ENCODE assay signal across 10 cellular contexts in the genomic region with DNA sequence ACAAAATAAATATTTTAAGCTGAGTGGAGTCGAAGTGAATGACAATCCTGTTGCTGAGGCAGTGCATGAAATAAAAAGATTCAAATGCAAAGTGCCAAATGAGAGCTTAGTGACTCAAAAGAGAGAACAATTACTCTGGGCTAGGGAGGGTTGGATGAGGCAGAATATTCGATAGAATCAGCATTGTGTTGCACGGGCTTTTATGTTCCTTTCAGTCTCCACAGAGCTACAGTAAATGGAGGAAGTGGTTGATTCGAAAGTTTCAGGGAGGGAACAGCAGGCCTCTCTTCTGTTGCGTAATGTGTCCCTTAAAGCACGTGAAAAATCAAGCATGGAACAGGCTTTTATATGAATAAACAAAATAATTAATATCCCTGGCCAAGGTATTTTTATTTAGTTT.
DNase-seq lines count a peak whose midpoint lies in the region; ATAC-seq lines count a peak whose summit lies in the region.
"Had no signal": no experiment of that assay in that cellular context is flagged by ENCODE, and none has a peak within 500 bp of the region (broad histone marks: within the 10 kb centered on the region; RNA-seq: fewer than 3 reads in every experiment).

No MANE protein-coding gene starts in this region.

- intact Hi-C loops in activated CD4-positive, alpha-beta T cell treated with anti-CD3 and anti-CD28 coated beads for 36 hours (cut with DNase I, micrococcal nuclease): loop anchor here in 1 of 2 experiments (2.0 kb wide), 1 partner anchor 102 kb away; no protein-coding TSS in a partner anchor
- intact Hi-C loops in naive thymus-derived CD4-positive, alpha-beta T cell (cut with micrococcal nuclease): no loop called here

- H3K4me3 ChIP-seq in Jurkat, Clone E6-1 (ENCODE audit: low read length): no peak overlapping the region
- no peak overlapping the region for H3K4me3 ChIP-seq in naive thymus-derived CD4-positive, alpha-beta T cell (ENCODE audit: low read length)
- no peak overlapping the region for H3K4me3 ChIP-seq in SJCRH30
- H3K4me3 ChIP-seq: heart left ventricle, ovary had no signal

- H3K27ac Mint-ChIP-seq in activated CD4-positive, alpha-beta T cell treated with anti-CD3 and anti-CD28 coated beads for 36 hours: peak overlapping the region; percentile 28
- H3K27ac Mint-ChIP-seq in naive thymus-derived CD4-positive, alpha-beta T cell: peak overlapping the region in 8 of 9 donors; percentile 3 to 55 (median 12)

- POLR2A ChIA-PET in activated CD4-positive, alpha-beta T cell treated with anti-CD3 and anti-CD28 coated beads for 36 hours (lab: Charles Lee): interaction anchor here (0.8 kb wide), 1 partner anchor 818 kb away, joined by 3 read pairs; no protein-coding TSS in a partner anchor
- POLR2A ChIA-PET in naive thymus-derived CD4-positive, alpha-beta T cell (lab: Charles Lee): no interaction called here

- no peaks in the 10 kb centered on the region for H3K27me3 ChIP-seq in naive thymus-derived CD4-positive, alpha-beta T cell (ENCODE audit: control insufficient read depth in 2 of 2, insufficient read depth in 2 of 2, low read length in 2 of 2)
- no peaks in the 10 kb centered on the region for H3K27me3 ChIP-seq in SJCRH30
- H3K27me3 ChIP-seq: heart left ventricle, ovary had no signal

- no peak overlapping the region for H3K4me3 Mint-ChIP-seq in activated CD4-positive, alpha-beta T cell treated with anti-CD3 and anti-CD28 coated beads for 36 hours
- peak overlapping the region in 6 of 10 donors; percentile 1 to 53 (median 15) for H3K4me3 Mint-ChIP-seq in naive thymus-derived CD4-positive, alpha-beta T cell

- no peaks in the 10 kb centered on the region for H3K36me3 Mint-ChIP-seq in activated CD4-positive, alpha-beta T cell treated with anti-CD3 and anti-CD28 coated beads for 36 hours (ENCODE audit: low read depth)
- H3K36me3 Mint-ChIP-seq in naive thymus-derived CD4-positive, alpha-beta T cell: no peaks in the 10 kb centered on the region

- no peaks in the 10 kb centered on the region for H3K9me3 Mint-ChIP-seq in activated CD4-positive, alpha-beta T cell treated with anti-CD3 and anti-CD28 coated beads for 36 hours (ENCODE audit: low read depth)
- peaks cover 0 to 5% (median 0%) of the 10 kb centered on the region in 11 donors for H3K9me3 Mint-ChIP-seq in naive thymus-derived CD4-positive, alpha-beta T cell

- H3K36me3 ChIP-seq in naive thymus-derived CD4-positive, alpha-beta T cell (ENCODE audit: control insufficient read depth in 2 of 3, insufficient read depth in 3 of 3, low read length in 3 of 3): no peaks in the 10 kb centered on the region
- no peaks in the 10 kb centered on the region for H3K36me3 ChIP-seq in SJCRH30
- H3K36me3 ChIP-seq: heart left ventricle, ovary had no signal

- peaks cover 0 to 7% of the 10 kb centered on the region in 2 donors for H3K4me1 ChIP-seq in naive thymus-derived CD4-positive, alpha-beta T cell (ENCODE audit: control insufficient read depth in 2 of 2, insufficient read depth in 2 of 2, low read length in 2 of 2)
- H3K4me1 ChIP-seq in SJCRH30: no peaks in the 10 kb centered on the region

- peak; percentile 96 for ATAC-seq in activated CD4-positive, alpha-beta T cell treated with anti-CD3 and anti-CD28 coated beads for 36 hours
- peak; percentile 92 for ATAC-seq in HG02571 (IDR thresholded peaks at IDR 0.05; ENCODE audit: unreplicated experiment)
- peak; percentile 69 for ATAC-seq in naive thymus-derived CD4-positive, alpha-beta T cell
- ATAC-seq: heart left ventricle had no signal

- H3K9me3 ChIP-seq in naive thymus-derived CD4-positive, alpha-beta T cell (ENCODE audit: control insufficient read depth in 2 of 3, low read length in 3 of 3): no peaks in the 10 kb centered on the region
- no peaks in the 10 kb centered on the region for H3K9me3 ChIP-seq in SJCRH30 (replicated peaks)
- H3K9me3 ChIP-seq: heart left ventricle, ovary had no signal

- CTCF ChIA-PET in activated CD4-positive, alpha-beta T cell treated with anti-CD3 and anti-CD28 coated beads for 36 hours (lab: Charles Lee): interaction anchor here (1.0 kb wide), 1 partner anchor 12 kb away, joined by 3 read pairs; no protein-coding TSS in a partner anchor
- CTCF ChIA-PET in naive thymus-derived CD4-positive, alpha-beta T cell (lab: Charles Lee): no interaction called here

- H3K27me3 Mint-ChIP-seq in activated CD4-positive, alpha-beta T cell treated with anti-CD3 and anti-CD28 coated beads for 36 hours: no peaks in the 10 kb centered on the region
- peaks cover 0 to 4% (median 0%) of the 10 kb centered on the region in 5 donors for H3K27me3 Mint-ChIP-seq in naive thymus-derived CD4-positive, alpha-beta T cell

- peaks cover 35% of the 10 kb centered on the region for H3K4me1 Mint-ChIP-seq in activated CD4-positive, alpha-beta T cell treated with anti-CD3 and anti-CD28 coated beads for 36 hours
- peaks cover 14 to 28% (median 22%) of the 10 kb centered on the region in 7 donors for H3K4me1 Mint-ChIP-seq in naive thymus-derived CD4-positive, alpha-beta T cell

- DNase-seq in activated CD4-positive, alpha-beta T cell treated with anti-CD3 and anti-CD28 coated beads for 36 hours: peak; percentile 38
- no peak for DNase-seq in activated CD4-positive, alpha-beta T cell treated with anti-CD3 and anti-CD28 coated beads, Interleukin-2, amount 50 U/mL, for 1 hour
- peak; percentile 63 for DNase-seq in Jurkat, Clone E6-1 (ENCODE audit: low read depth, low spot score)
- peak in 4 of 9 donors; percentile 2 to 9 (median 3) for DNase-seq in naive thymus-derived CD4-positive, alpha-beta T cell
- no peak for DNase-seq in occipital lobe (lab: John Stamatoyannopoulos, UW)
- DNase-seq in SJCRH30: no peak
- no peak for DNase-seq in NCI-H146 treated with DMSO at 0.1 percent for 48 hours (lab: John Stamatoyannopoulos, UW; ENCODE audit: unreplicated experiment)
- DNase-seq: heart left ventricle, ovary had no signal

- H3K27ac ChIP-seq in naive thymus-derived CD4-positive, alpha-beta T cell (ENCODE audit: low read depth, low read length): no peak overlapping the region
- no peak overlapping the region for H3K27ac ChIP-seq in SJCRH30
- H3K27ac ChIP-seq: heart left ventricle, ovary had no signal

Comparison
In these comparisons a context has a peak if more than half of its experiments do, and no peak if none do; other contexts are left out.
1. DNase-seq: peak in activated CD4-positive, alpha-beta T cell treated with anti-CD3 and anti-CD28 coated beads for 36 hours (single experiment) and Jurkat, Clone E6-1 (single experiment); none in activated CD4-positive, alpha-beta T cell treated with anti-CD3 and anti-CD28 coated beads, Interleukin-2, amount 50 U/mL, for 1 hour (single experiment), occipital lobe (single experiment), SJCRH30 (0 of 2) and NCI-H146 treated with DMSO at 0.1 percent for 48 hours (single experiment).
2. Peak in every context shown above with its lines, with median percentiles within 50 percentile points of each other: ATAC-seq.